In the genomic region with DNA sequence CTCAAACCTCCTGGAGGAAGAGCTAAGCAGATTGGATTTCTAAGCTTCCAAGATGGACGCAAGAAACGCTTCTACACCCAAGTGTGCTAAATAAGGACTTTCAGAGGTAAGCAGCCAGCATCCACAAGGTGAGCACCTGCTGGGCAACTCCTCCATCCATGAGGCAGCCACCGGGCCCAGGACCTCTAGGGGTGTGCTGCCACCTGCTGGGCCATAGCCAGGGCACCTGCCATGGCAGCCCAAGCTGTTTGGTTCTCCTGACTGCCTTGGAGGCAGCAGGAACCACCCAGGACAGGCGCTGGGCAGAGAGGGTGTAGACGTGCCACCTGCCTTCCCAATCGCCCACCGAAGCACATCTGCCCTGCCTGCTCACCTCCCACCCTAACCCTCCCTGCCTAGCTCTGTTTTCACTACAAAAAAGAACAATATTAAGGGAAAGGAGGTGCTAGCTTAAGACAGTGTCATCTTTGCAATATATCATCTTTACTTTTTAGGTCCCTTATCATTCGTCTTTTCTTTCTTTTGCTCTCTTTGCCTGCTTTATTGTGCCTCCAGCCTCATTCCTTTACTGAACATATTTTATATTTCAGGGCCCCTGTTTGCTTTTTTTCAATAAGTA, we compare ENCODE assay signal across 8 cellular contexts. TPM values are rescaled to one million over a fixed set of nuclear protein-coding genes. Genes with fewer than 3 reads are reported as not detected.
A peak's percentile ranks its signal among the peaks of the same experiment; 100 is the strongest.
DNase-seq lines count a peak whose midpoint lies in the region; ATAC-seq, FAIRE-seq and TF ChIP-seq lines count a peak whose summit lies in the region.

No MANE protein-coding gene starts in this region.

- H3K4me3 ChIP-seq in fibroblast of mammary gland (ENCODE audit: control insufficient read depth, low read depth, low read length) = no peak overlapping the region
- H3K4me3 ChIP-seq in sigmoid colon = no peak overlapping the region

- H3K36me3 ChIP-seq in sigmoid colon = peaks cover 10 to 24% (median 14%) of the 10 kb centered on the region in 4 donors

- DNase-seq in GM12891 (ENCODE audit: insufficient read length, low spot score) = peak; percentile 64
- DNase-seq in NCI-H774 (lab: John Stamatoyannopoulos, UW) = peak; percentile 75
- DNase-seq in activated CD8-positive, alpha-beta memory T cell treated with anti-CD3 and anti-CD28 coated beads, Interleukin-2, amount 50 U/mL, for 4 hours = peak; percentile 80
- DNase-seq in fibroblast of mammary gland (ENCODE audit: low read depth) = no peak
- no peak for DNase-seq in sigmoid colon
- no peak for DNase-seq in medulla oblongata (ENCODE audit: extremely low spot score)
- DNase-seq in AG08396 (ENCODE audit: low spot score) = no peak

- WGBS in sigmoid colon, 2 donors = 15 to 47% methylated on average over 8 of the region's 8 CpGs

- H3K4me1 ChIP-seq in sigmoid colon = peaks cover 0 to 10% (median 3%) of the 10 kb centered on the region in 4 donors

- TF ChIP-seq POLR2A in GM12891 (IDR thresholded peaks at IDR 0.05; ENCODE audit: low read depth, low read length) (no peak), sigmoid colon (IDR thresholded peaks at IDR 0.05) (no peak)

- intact Hi-C loops in sigmoid colon (cut with DNase I) = no loop called here

- H3K27ac ChIP-seq in sigmoid colon = no peak overlapping the region

- ATAC-seq in HG03103 (IDR thresholded peaks at IDR 0.05; ENCODE audit: low read depth, unreplicated experiment) = peak; percentile 61

- FAIRE-seq in GM12891 (lab: Jason Lieb, UNC) = peak; percentile 99

- TF ChIP-seq CTCF in fibroblast of mammary gland (conservative IDR thresholded peaks at IDR 0.05; ENCODE audit: control insufficient read depth, insufficient read depth, low read depth, low read length) = peak; percentile 23
- peak in 3 of 4 experiments; percentile 20 to 33 (median 31) for TF ChIP-seq CTCF in sigmoid colon (IDR thresholded peaks at IDR 0.05)

- no peak for TF ChIP-seq EP300 in sigmoid colon (IDR thresholded peaks at IDR 0.05)

- H3K9me3 ChIP-seq in sigmoid colon = no peaks in the 10 kb centered on the region

- no peaks in the 10 kb centered on the region for H3K27me3 ChIP-seq in sigmoid colon

TF ChIP-seq in GM12891, 5 proteins besides CTCF, POLR2A, EP300 and RAD21:
- no peak for TF ChIP-seq TAF1 (IDR thresholded peaks at IDR 0.05; ENCODE audit: low read depth, low read length)
- TF ChIP-seq POLR2AphosphoS5 (IDR thresholded peaks at IDR 0.05; ENCODE audit: low read depth, low read length) = no peak
- TF ChIP-seq POU2F2 (IDR thresholded peaks at IDR 0.05; ENCODE audit: low read depth, low read length) = no peak
- TF ChIP-seq SPI1 (IDR thresholded peaks at IDR 0.05; ENCODE audit: low read depth, low read length) = no peak
- TF ChIP-seq PAX5 (IDR thresholded peaks at IDR 0.05; ENCODE audit: insufficient read depth, low read length, severe bottlenecking) = no peak

RNA-seq across cellular contexts. Expression of a gene that starts 12.9 kb away (rescaled TPM):
- 0.89 TPM for polyA plus RNA-seq in GM12891 (2012; ENCODE audit: low read depth, missing spikeins)
- under 1 TPM in 3 of 4 donors, not detected in 1; 0.28 to 0.71 (median 0.66) TPM for total RNA-seq in sigmoid colon
- polyA plus RNA-seq in sigmoid colon = 1 to 10 TPM in 1 of 3 donors, not detected in 2; 1.1 TPM

RNA-seq across cellular contexts. Expression of a gene that starts 18.9 kb away (rescaled TPM):
- polyA plus RNA-seq in GM12891 (2012; ENCODE audit: low read depth, missing spikeins) = 43.0 TPM
- total RNA-seq in sigmoid colon = 10 to 100 TPM in 3 of 4 donors, 1 to 10 TPM in 1; 2.2 to 27.8 (median 15.8) TPM
- 10 to 100 TPM; 45.0 to 71.7 (median 54.6) TPM for polyA plus RNA-seq in sigmoid colon

RNA-seq across cellular contexts. Expression of a gene that starts 24.2 kb away (rescaled TPM):
- polyA plus RNA-seq in GM12891 (2012; ENCODE audit: low read depth, missing spikeins) = 20.2 TPM
- 10 to 100 TPM; 17.5 to 49.6 (median 29.9) TPM for total RNA-seq in sigmoid colon
- 10 to 100 TPM; 14.4 to 32.4 (median 28.7) TPM for polyA plus RNA-seq in sigmoid colon

RNA-seq across cellular contexts. Expression of a gene that starts 24.6 kb away (rescaled TPM):
- 31.8 TPM for polyA plus RNA-seq in GM12891 (2012; ENCODE audit: low read depth, missing spikeins)
- 10 to 100 TPM in 2 of 4 donors, 1 to 10 TPM in 2; 9.1 to 25.8 (median 12.8) TPM for total RNA-seq in sigmoid colon
- 10 to 100 TPM; 46.5 to 56.4 (median 46.8) TPM for polyA plus RNA-seq in sigmoid colon

RNA-seq across cellular contexts. Expression of a gene that starts 27.7 kb away (rescaled TPM):
- polyA plus RNA-seq in GM12891 (2012; ENCODE audit: low read depth, missing spikeins) = 17.4 TPM
- 10 to 100 TPM; 20.8 to 26.4 (median 22.4) TPM for total RNA-seq in sigmoid colon
- 10 to 100 TPM in 1 of 3 donors, 1 to 10 TPM in 2; 7.9 to 32.7 (median 9.6) TPM for polyA plus RNA-seq in sigmoid colon

Comparison
In these comparisons a context has a peak if more than half of its experiments do, and no peak if none do; other contexts are left out.
1. DNase-seq: peak in GM12891 (single experiment), NCI-H774 (single experiment) and activated CD8-positive, alpha-beta memory T cell treated with anti-CD3 and anti-CD28 coated beads, Interleukin-2, amount 50 U/mL, for 4 hours (single experiment); none in fibroblast of mammary gland (single experiment), sigmoid colon (single experiment), medulla oblongata (single experiment) and AG08396 (single experiment).